Comparison of ENCODE assay signal across 23 cellular contexts in the genomic region with DNA sequence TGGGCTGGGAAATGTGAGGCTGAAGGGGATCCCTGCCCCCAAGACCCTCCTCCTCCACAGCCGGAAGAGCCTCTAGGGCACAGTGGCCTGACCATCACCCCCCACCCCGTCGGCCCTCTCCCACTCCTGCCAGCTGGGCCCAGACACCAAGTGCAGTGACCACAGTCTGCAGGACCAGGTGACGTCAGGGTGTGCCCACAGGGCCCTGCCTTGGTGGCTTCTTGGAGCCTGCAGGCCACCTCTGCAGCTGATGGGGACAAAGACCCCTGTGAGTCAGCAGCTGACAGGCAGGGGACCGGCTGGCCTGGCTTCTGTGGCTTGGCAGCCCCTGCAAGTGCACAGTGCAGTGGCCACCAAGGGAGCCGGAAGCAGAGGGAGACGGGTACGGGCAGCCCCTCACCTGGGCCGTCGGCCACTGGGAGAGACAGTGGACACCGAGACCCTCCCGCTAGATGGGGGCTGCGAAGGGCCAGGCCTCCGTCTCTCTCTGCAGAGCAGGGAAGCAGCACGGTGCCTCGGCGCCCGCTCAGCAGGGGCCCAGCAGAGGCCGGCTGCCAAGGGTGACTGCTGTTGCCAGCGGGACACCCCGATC.
A peak's percentile ranks its signal among the peaks of the same experiment; 100 is the strongest.
DNase-seq lines count a peak whose midpoint lies in the region; ATAC-seq and TF ChIP-seq lines count a peak whose summit lies in the region.
"Had no signal": no experiment of that assay in that cellular context is flagged by ENCODE, and none has a peak within 500 bp of the region (broad histone marks: within the 10 kb centered on the region; RNA-seq: fewer than 3 reads in every experiment).

No MANE protein-coding gene starts in this region.

- ATAC-seq in Right ventricle myocardium inferior (no peak), mucosa of descending colon (no peak)
- ATAC-seq: GM12878, heart right ventricle, left lobe of liver had no signal

- H3K4me1 ChIP-seq in endodermal cell (ENCODE audit: control insufficient read depth, insufficient read depth, low read length) = peaks cover 4% of the 10 kb centered on the region
- H3K4me1 ChIP-seq in mucosa of descending colon (ENCODE audit: low read depth) = no peaks in the 10 kb centered on the region
- H3K4me1 ChIP-seq: parathyroid adenoma had no signal

- peak overlapping the region; percentile 55 for H3K27ac ChIP-seq in endodermal cell (ENCODE audit: low read depth, low read length)
- H3K27ac ChIP-seq: parathyroid adenoma, VCaP had no signal

- DNase-seq in Right ventricle myocardium inferior (ENCODE audit: missing footprints) (peak; percentile 56), cardiac septum (ENCODE audit: low spot score) (no peak), endodermal cell (no peak), mucosa of descending colon (peak in 2 of 3 donors; percentile 14 to 33), HUDEP-2 (lab: John Stamatoyannopoulos, UW; ENCODE audit: unreplicated experiment in 76 of 76) (no peak), T1000 (lab: John Stamatoyannopoulos, UW) (no peak), HCEC 1CT (no peak)
- DNase-seq in activated CD8-positive, alpha-beta memory T cell treated with anti-CD3 and anti-CD28 coated beads for 24 hours = no peak
- DNase-seq: activated CD4-positive, alpha-beta T cell treated with anti-CD3 and anti-CD28 coated beads for 48 hours; cerebellar nuclear complex; GOT3; midbrain; NCI-H1105; NCI-H1930; nephron progenitor cell; trophoblast cell had no signal

- H3K9ac ChIP-seq in endodermal cell (ENCODE audit: extremely low read depth, low read length, poor library complexity, severe bottlenecking) = no peak overlapping the region
- H3K9ac ChIP-seq: parathyroid adenoma had no signal

- no peaks in the 10 kb centered on the region for H3K36me3 ChIP-seq in endodermal cell (ENCODE audit: control insufficient read depth, insufficient read depth, low read length)
- no peaks in the 10 kb centered on the region for H3K36me3 ChIP-seq in mucosa of descending colon (ENCODE audit: low read depth)
- H3K36me3 ChIP-seq: heart right ventricle had no signal

- H3K27ac Mint-ChIP-seq in endodermal cell = no peak overlapping the region

- H3K27me3 Mint-ChIP-seq in endodermal cell (ENCODE audit: insufficient read depth) = no peaks in the 10 kb centered on the region
- H3K27me3 Mint-ChIP-seq: activated naive CD4-positive, alpha-beta T cell treated with anti-CD3 and anti-CD28 coated beads, Interleukin-2, amount 50 U/mL, for 24 hours had no signal

- H3K9me3 ChIP-seq in endodermal cell (ENCODE audit: control insufficient read depth, low read length) = no peaks in the 10 kb centered on the region
- no peaks in the 10 kb centered on the region for H3K9me3 ChIP-seq in mucosa of descending colon
- H3K9me3 ChIP-seq: heart right ventricle had no signal

- H3K9me3 Mint-ChIP-seq in endodermal cell = peaks cover 4% of the 10 kb centered on the region
- H3K9me3 Mint-ChIP-seq: activated naive CD4-positive, alpha-beta T cell treated with anti-CD3 and anti-CD28 coated beads, Interleukin-2, amount 50 U/mL, for 24 hours; activated T-helper 1 cell treated with anti-CD3 and anti-CD28 coated beads, Interleukin-12 subunit alpha, Interleukin-12 subunit beta, Interleukin-2, Interleukin-4 antibody, amounts not matched to agents 30 ng/mL and 10 ng/mL and 1 ng/mL, durations not matched to agents 14 hours and 24 hours and 36 hours; nephron progenitor cell had no signal

- intact Hi-C loops in Right ventricle myocardium inferior (cut with DNase I) = no loop called here
- intact Hi-C loops in cardiac septum (cut with DNase I) = no loop called here
- intact Hi-C loops in mucosa of descending colon (cut with DNase I, micrococcal nuclease) = no loop called here

- H3K4me1 Mint-ChIP-seq in endodermal cell = peaks cover 14% of the 10 kb centered on the region

- peaks cover 5% of the 10 kb centered on the region for H3K36me3 Mint-ChIP-seq in endodermal cell (ENCODE audit: low read depth)
- H3K36me3 Mint-ChIP-seq: activated naive CD4-positive, alpha-beta T cell treated with anti-CD3 and anti-CD28 coated beads, Interleukin-2, amount 50 U/mL, for 24 hours had no signal

- WGBS in endodermal cell (ENCODE audit: insufficient coverage in 1 of 2, insufficient read length in 1 of 2), 2 experiments = 91 to 98% methylated on average over 11 to 21 of the region's 21 CpGs

- no peak overlapping the region for H3K4me3 ChIP-seq in endodermal cell (ENCODE audit: low read length)
- no peak overlapping the region for H3K4me3 ChIP-seq in mucosa of descending colon
- H3K4me3 ChIP-seq: GM12878, heart right ventricle had no signal

- no peak overlapping the region for H3K4me3 Mint-ChIP-seq in endodermal cell
- H3K4me3 Mint-ChIP-seq: nephron progenitor cell had no signal

- TF ChIP-seq CTCF in endodermal cell (conservative IDR thresholded peaks at IDR 0.05) (no peak), mucosa of descending colon (IDR thresholded peaks at IDR 0.05) (no peak)

- H3K27me3 ChIP-seq in endodermal cell (ENCODE audit: control insufficient read depth, insufficient read depth, low read length, poor library complexity, severe bottlenecking) = no peaks in the 10 kb centered on the region
- H3K27me3 ChIP-seq: heart right ventricle had no signal

Comparison
In these comparisons a context has a peak if more than half of its experiments do, and no peak if none do; other contexts are left out.
1. DNase-seq: peak in Right ventricle myocardium inferior (single experiment) and mucosa of descending colon (2 of 3); none in cardiac septum (single experiment), endodermal cell (single experiment), HUDEP-2 (0 of 76), T1000 (single experiment), activated CD8-positive, alpha-beta memory T cell treated with anti-CD3 and anti-CD28 coated beads for 24 hours (single experiment) and HCEC 1CT (single experiment).